Comparison of ENCODE assay signal across 9 cellular contexts in the genomic region with DNA sequence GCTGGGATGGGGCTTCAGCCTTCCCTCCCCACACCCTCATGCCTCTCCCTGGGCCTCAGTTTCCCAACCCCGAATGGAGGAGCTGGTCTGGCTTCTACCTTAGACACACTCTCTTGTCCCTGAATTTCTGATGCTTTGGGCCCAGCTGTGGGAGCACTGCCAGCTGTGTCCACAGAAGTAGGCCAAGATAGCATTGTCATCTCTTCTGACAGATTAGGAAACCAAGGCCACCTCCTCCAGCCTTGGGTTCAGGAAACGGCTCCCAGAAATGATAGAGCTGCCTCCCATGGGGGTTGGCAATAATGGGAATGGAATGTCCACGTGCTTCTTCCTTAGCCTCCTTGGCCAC. TPM values are rescaled to one million over a fixed set of nuclear protein-coding genes. Genes with fewer than 3 reads are reported as not detected.
DNase-seq lines count a peak whose midpoint lies in the region; ATAC-seq, FAIRE-seq and TF ChIP-seq lines count a peak whose summit lies in the region.
"Had no signal": no experiment of that assay in that cellular context is flagged by ENCODE, and none has a peak within 500 bp of the region (broad histone marks: within the 10 kb centered on the region; RNA-seq: fewer than 3 reads in every experiment).

No MANE protein-coding gene starts in this region.

- peak overlapping the region; percentile 89 for H3K27ac Mint-ChIP-seq in activated naive CD4-positive, alpha-beta T cell treated with anti-CD3 and anti-CD28 coated beads, Interleukin-2, amount 50 U/mL, for 24 hours

- CTCF ChIA-PET in GM12878 (lab: Yijun Ruan, JAX): interaction anchor here (0.6 to 5.4 kb wide), 11 partner anchors 11 to 103 kb away, joined by 3 to 27 read pairs (median 6); no protein-coding TSS in a partner anchor

- H3K27ac ChIP-seq in GM12878 (ENCODE audit: control insufficient read depth, insufficient read depth) (peak overlapping the region; percentile 92), lung (ENCODE audit: low read depth in 1 of 2, low read length in 1 of 2) (peak overlapping the region; percentile 90 to 96), upper lobe of left lung (peak overlapping the region; percentile 81 to 94 (median 90))

- peaks cover 32% of the 10 kb centered on the region for H3K4me1 Mint-ChIP-seq in activated naive CD4-positive, alpha-beta T cell treated with anti-CD3 and anti-CD28 coated beads, Interleukin-2, amount 50 U/mL, for 24 hours

- H3K9me3 ChIP-seq in GM12878 (replicated peaks; ENCODE audit: control insufficient read depth, insufficient read depth, low read length) (no peaks in the 10 kb centered on the region), lung (ENCODE audit: control insufficient read depth in 2 of 2, insufficient read depth in 1 of 2, low read length in 1 of 2) (no peaks in the 10 kb centered on the region), upper lobe of left lung (no peaks in the 10 kb centered on the region)

- intact Hi-C loops in GM12878 (cut with micrococcal nuclease; ENCODE audit: unreplicated experiment): loop anchor here (2.0 kb wide), 1 partner anchor 106 kb away; no protein-coding TSS in a partner anchor

- RAD21 ChIA-PET in GM12878 (lab: Charles Lee; ENCODE audit: unreplicated experiment): interaction anchor here (0.7 to 4.6 kb wide), 6 partner anchors 17 to 107 kb away, joined by 3 to 36 read pairs (median 8); no protein-coding TSS in a partner anchor

- peak overlapping the region; percentile 96 for H3K9ac ChIP-seq in GM12878 (ENCODE audit: control insufficient read depth, insufficient read depth, low read length)

- SMC1A ChIA-PET in GM12878 (lab: Charles Lee; ENCODE audit: uncharacterized antibody, unreplicated experiment): interaction anchor here (0.7 to 3.2 kb wide), 11 partner anchors 14 to 104 kb away, joined by 3 to 10 read pairs (median 4); no protein-coding TSS in a partner anchor

- H3K27me3 ChIP-seq in GM12878 (replicated peaks in 1 of 2; ENCODE audit: control insufficient read depth in 2 of 2, insufficient read depth in 2 of 2, low read length in 1 of 2) (no peaks in the 10 kb centered on the region), lung (ENCODE audit: control insufficient read depth, insufficient read depth) (no peaks in the 10 kb centered on the region), upper lobe of left lung (no peaks in the 10 kb centered on the region)

- H4K20me1 ChIP-seq in GM12878 (ENCODE audit: control insufficient read depth, insufficient read depth): no peaks in the 10 kb centered on the region; the same call in 1 of the 2 replicates

- H3K4me3 ChIP-seq in GM12878: peak overlapping the region; percentile 84
- H3K4me3 ChIP-seq in lung: peak overlapping the region; percentile 67
- H3K4me3 ChIP-seq in upper lobe of left lung: peak overlapping the region in 3 of 4 donors; percentile 61 to 74 (median 73)

- BruUV-seq in GM12878 (replicated peaks; lab: Mats Ljungman, UMichigan): no TSS peak

- no peak for TF ChIP-seq CTCF in GM12878 (IDR thresholded peaks at IDR 0.05 in 2 of 3, conservative IDR thresholded peaks at IDR 0.05 in 1 of 3; ENCODE audit: control insufficient read depth in 2 of 3, extremely low read depth in 1 of 3, insufficient read depth in 1 of 3, low read depth in 3 of 3, low read length in 3 of 3)
- TF ChIP-seq CTCF in lung (IDR thresholded peaks at IDR 0.05; ENCODE audit: control extremely low read depth, extremely low read depth): no peak
- TF ChIP-seq CTCF in upper lobe of left lung (IDR thresholded peaks at IDR 0.05): no peak

- FAIRE-seq in GM12878 (lab: Jason Lieb, UNC): no peak
- FAIRE-seq: endometrium had no signal

- no peak for TF ChIP-seq RAD21 in GM12878 (IDR thresholded peaks at IDR 0.05; ENCODE audit: insufficient read depth, low read depth, low read length)

- no peaks in the 10 kb centered on the region for H3K9me3 Mint-ChIP-seq in activated naive CD4-positive, alpha-beta T cell treated with anti-CD3 and anti-CD28 coated beads, Interleukin-2, amount 50 U/mL, for 24 hours

- ATAC-seq in GM12878: no peak
- ATAC-seq in lung (ENCODE audit: insufficient read depth, low FRiP score): no peak
- no peak for ATAC-seq in upper lobe of left lung (ENCODE audit: low FRiP score in 2 of 2)

- TF ChIP-seq POLR2A in GM12878 (IDR thresholded peaks at IDR 0.05; ENCODE audit: low read depth, low read length) (no peak), upper lobe of left lung (IDR thresholded peaks at IDR 0.05) (no peak)

- peaks cover 27 to 38% of the 10 kb centered on the region in 2 experiments for H3K36me3 ChIP-seq in GM12878 (ENCODE audit: control insufficient read depth in 2 of 2, insufficient read depth in 2 of 2, low read length in 1 of 2)
- peaks cover 13 to 31% of the 10 kb centered on the region in 2 donors for H3K36me3 ChIP-seq in lung (ENCODE audit: control insufficient read depth in 2 of 2, insufficient read depth in 2 of 2, low read length in 2 of 2)
- peaks cover 9 to 49% (median 36%) of the 10 kb centered on the region in 4 donors for H3K36me3 ChIP-seq in upper lobe of left lung

- in situ Hi-C loops in GM12878 (cut with MboI): no loop called here

- H2AFZ ChIP-seq in GM12878 (ENCODE audit: control insufficient read depth, low read depth, low read length): no peak overlapping the region

- peaks cover 20% of the 10 kb centered on the region for H3K36me3 Mint-ChIP-seq in activated naive CD4-positive, alpha-beta T cell treated with anti-CD3 and anti-CD28 coated beads, Interleukin-2, amount 50 U/mL, for 24 hours

- DNase-seq in activated naive CD4-positive, alpha-beta T cell treated with Interleukin-2 at 50 U/mL for 16 hours: no peak
- no peak for DNase-seq in GM12878 (ENCODE audit: low read depth, low spot score)
- no peak for DNase-seq in lung (ENCODE audit: low spot score)
- DNase-seq in upper lobe of left lung: no peak
- no peak for DNase-seq in Kasumi-1 (lab: John Stamatoyannopoulos, UW)
- DNase-seq in RKO (ENCODE audit: low spot score): no peak
- no peak for DNase-seq in activated effector memory CD4-positive, alpha-beta T cell treated with Interleukin-2 at 50 U/mL for 16 hours

- 9% methylated on average over 3 of the region's 3 CpGs for WGBS in GM12878 (ENCODE audit: insufficient coverage, insufficient replicate concordance, low lambda C conversion rate, missing lambda C conversion rate)
- 64 to 73% methylated on average over 3 of the region's 3 CpGs for WGBS in lung, 2 donors
- WGBS in upper lobe of left lung, 2 donors: 66 to 78% methylated on average over 3 of the region's 3 CpGs

- H3K4me2 ChIP-seq in GM12878 (ENCODE audit: control insufficient read depth, insufficient read depth): peak overlapping the region; percentile 95

- H3K4me3 Mint-ChIP-seq in activated naive CD4-positive, alpha-beta T cell treated with anti-CD3 and anti-CD28 coated beads, Interleukin-2, amount 50 U/mL, for 24 hours: peak overlapping the region; percentile 92

- no peak for TF ChIP-seq EP300 in GM12878 (IDR thresholded peaks at IDR 0.05; ENCODE audit: borderline replicate concordance in 1 of 2, control insufficient read depth in 1 of 2, low read depth in 2 of 2, low read length in 2 of 2)
- TF ChIP-seq EP300 in upper lobe of left lung (IDR thresholded peaks at IDR 0.05): no peak

- H3K27me3 Mint-ChIP-seq in activated naive CD4-positive, alpha-beta T cell treated with anti-CD3 and anti-CD28 coated beads, Interleukin-2, amount 50 U/mL, for 24 hours: no peaks in the 10 kb centered on the region

- H3K4me1 ChIP-seq in GM12878 (ENCODE audit: control insufficient read depth, insufficient read depth, low read length) (peaks cover 12% of the 10 kb centered on the region), lung (ENCODE audit: control insufficient read depth in 2 of 2, insufficient read depth in 2 of 2, low read length in 2 of 2) (peaks cover 0 to 6% of the 10 kb centered on the region in 2 donors), upper lobe of left lung (peaks cover 23 to 37% (median 25%) of the 10 kb centered on the region in 4 donors)

- peaks cover 45% of the 10 kb centered on the region for H3K79me2 ChIP-seq in GM12878 (ENCODE audit: control insufficient read depth, insufficient read depth, low read length)

- POLR2A ChIA-PET in GM12878 (lab: Charles Lee): interaction anchor here (0.9 to 2.2 kb wide), 5 partner anchors 18 to 104 kb away, joined by 3 to 13 read pairs (median 5); no protein-coding TSS in a partner anchor

TF ChIP-seq in GM12878, 131 proteins besides CTCF, POLR2A, EP300 and RAD21 (continues in another document):
- no peak for TF ChIP-seq IKZF2 (IDR thresholded peaks at IDR 0.05)
- no peak for TF ChIP-seq YY1 (IDR thresholded peaks at IDR 0.05; ENCODE audit: low read depth, low read length)
- TF ChIP-seq MYC (IDR thresholded peaks at IDR 0.05; ENCODE audit: insufficient read depth, insufficient read length, insufficient replicate concordance, low read length, severe bottlenecking): no peak

RNA-seq across cellular contexts. Expression of a gene that starts 1.3 kb away (rescaled TPM):
- 73.4 and 105 TPM in 2 replicates for total RNA-seq in GM12878 (2013; cell fraction: nucleolus; rRNA removed)
- total RNA-seq in GM12878 (2014; rRNA removed) (52.1 and 52.4 TPM in 2 replicates), GM12878 (2014; rRNA removed; fragmentation: Illumina TruSeq; extraction: Trizol) (69.0 and 78.3 TPM in 2 replicates), GM12878 (2021) (162 and 180 TPM in 2 replicates), lung (10 to 100 TPM; 22.0 to 57.8 TPM), upper lobe of left lung (10 to 100 TPM; 19.3 to 46.5 (median 31.2) TPM)
- polyA plus RNA-seq in GM12878 (2011; ENCODE audit: low read depth): 78.0 TPM
- polyA plus RNA-seq in GM12878 (2011; rRNA removed) (111 and 145 TPM in 2 replicates), GM12878 (2014; fragmentation: Illumina TruSeq; extraction: Trizol) (106 and 164 TPM in 2 replicates), GM12878 (2014; fragmentation: Nextera tagmentation; extraction: Ambion mirVana) (10 to 100 TPM; 28.8 to 71.9 TPM), GM12878 (2014; rRNA removed) (127 and 129 TPM in 2 replicates), GM12878 (2016; fragmentation: Nextera tagmentation; extraction: Ambion mirVana) (100 to 1,000 TPM; 129 to 140 TPM), lung (10 to 100 TPM; 21.7 to 96.8 TPM)
- polyA plus RNA-seq in GM12878 (2011; cell fraction: cytosol; rRNA removed): 220 and 257 TPM in 2 replicates
- polyA plus RNA-seq in GM12878 (2011; cell fraction: nucleus; rRNA removed): 250 and 304 TPM in 2 replicates
- 81.9 and 104 TPM in 2 replicates for polyA plus RNA-seq in GM12878 (2012)
- polyA minus RNA-seq in GM12878 (2011; rRNA and poly(A)+ RNA removed): 132 and 134 TPM in 2 replicates
- polyA minus RNA-seq in GM12878 (2011; cell fraction: cytosol; rRNA and poly(A)+ RNA removed): 44.8 and 52.4 TPM in 2 replicates
- 114 and 180 TPM in 2 replicates for polyA minus RNA-seq in GM12878 (2011; cell fraction: nucleus; rRNA and poly(A)+ RNA removed)
